ENCODE assay signal across 16 cellular contexts in genomic region chr1:193438312-193438711, GRCh38.
DNase-seq lines count a peak whose midpoint lies in the region; ATAC-seq and TF ChIP-seq lines count a peak whose summit lies in the region.
"Had no signal": no experiment of that assay in that cellular context is flagged by ENCODE, and none has a peak within 500 bp of the region (broad histone marks: within the 10 kb centered on the region; RNA-seq: fewer than 3 reads in every experiment).

No MANE protein-coding gene starts in this region.

- 0% methylated on average over 2 of the region's 2 CpGs for WGBS in mammary epithelial cell (ENCODE audit: low coverage, missing lambda C conversion rate)

- peaks cover 7% of the 10 kb centered on the region for H3K9me3 ChIP-seq in mammary epithelial cell (replicated peaks; ENCODE audit: insufficient read depth, low read length)

- H2AFZ ChIP-seq in mammary epithelial cell (ENCODE audit: low read depth, low read length), result no peak overlapping the region

- DNase-seq in MCF 10A (ENCODE audit: unreplicated experiment), result peak; percentile 14
- DNase-seq in mammary epithelial cell, result no peak
- no peak for DNase-seq in activated gamma-delta T cell (lab: John Stamatoyannopoulos, UW)
- no peak for DNase-seq in pons (ENCODE audit: low spot score)
- no peak for DNase-seq in NOMO-1 treated with dmso at 0.1 percent for 144 hours (lab: John Stamatoyannopoulos, UW; ENCODE audit: unreplicated experiment)
- DNase-seq: heart left ventricle; KBM-7; NCI-H1436; NCI-H526 treated with DMSO at 0.1 percent for 48 hours; RPMI8226; stimulated activated CD4-positive, alpha-beta T cell treated with anti-CD3 and anti-CD28 coated beads, Interleukin-4, amount 100 ng/mL, for 24 hours; stimulated activated naive B cell treated with anti-CD40 and anti-IgM and Interleukin-4, amounts not matched to agents 10 μg/mL and 1 μg/mL and 100 μg/mL, for 72 hours; T1000 had no signal

- POLR2A ChIA-PET in MCF 10A (lab: Yijun Ruan, JAX), result interaction anchor here (1.9 kb wide), 1 partner anchor 21 kb away, joined by 7 read pairs; no protein-coding TSS in a partner anchor

- peaks cover 6% of the 10 kb centered on the region for H3K4me1 Mint-ChIP-seq in MCF 10A (ENCODE audit: insufficient read depth, unreplicated experiment)

- no peak overlapping the region for H3K9ac ChIP-seq in mammary epithelial cell (ENCODE audit: insufficient read depth, low read length)

- in situ Hi-C loops in mammary epithelial cell (cut with MboI; ENCODE audit: low sequenced_read_pairs in 2 of 2), result no loop called here

- H3K36me3 Mint-ChIP-seq in MCF 10A (ENCODE audit: insufficient read depth, unreplicated experiment), result no peaks in the 10 kb centered on the region

- H3K4me1 ChIP-seq in mammary epithelial cell (ENCODE audit: insufficient read depth, low read length), result peaks cover 5% of the 10 kb centered on the region
- H3K4me1 ChIP-seq: heart left ventricle had no signal

- no peak overlapping the region for H3K27ac Mint-ChIP-seq in MCF 10A (ENCODE audit: low read depth, unreplicated experiment)
- H3K27ac Mint-ChIP-seq: stimulated activated naive B cell treated with anti-CD40 and anti-IgM and Interleukin-4, amounts not matched to agents 10 μg/mL and 1 μg/mL and 100 μg/mL, for 72 hours had no signal

- no peak overlapping the region for H3K4me2 ChIP-seq in mammary epithelial cell (ENCODE audit: insufficient read depth, low read depth, low read length)

- ATAC-seq in GM21786 (IDR thresholded peaks at IDR 0.05; ENCODE audit: unreplicated experiment) (peak; percentile 11), HG03432 (IDR thresholded peaks at IDR 0.05; ENCODE audit: unreplicated experiment) (peak; percentile 25), HG02885 (IDR thresholded peaks at IDR 0.05; ENCODE audit: poor library complexity, unreplicated experiment) (no peak)
- ATAC-seq: heart left ventricle had no signal

- H3K27ac ChIP-seq in mammary epithelial cell (ENCODE audit: insufficient read depth, low read depth, low read length), result no peak overlapping the region
- H3K27ac ChIP-seq: heart left ventricle had no signal

- BruUV-seq in MCF 10A (replicated peaks; lab: Mats Ljungman, UMichigan) (no TSS peak), mammary epithelial cell (replicated peaks; lab: Mats Ljungman, UMichigan) (no TSS peak)

- intact Hi-C loops in MCF 10A (cut with micrococcal nuclease), result no loop called here
- intact Hi-C loops in mammary epithelial cell (cut with micrococcal nuclease), result no loop called here

- no peaks in the 10 kb centered on the region for H3K27me3 Mint-ChIP-seq in MCF 10A (ENCODE audit: insufficient read depth, unreplicated experiment)
- H3K27me3 Mint-ChIP-seq: stimulated activated naive B cell treated with anti-CD40 and anti-IgM and Interleukin-4, amounts not matched to agents 10 μg/mL and 1 μg/mL and 100 μg/mL, for 72 hours had no signal

- H4K20me1 ChIP-seq in mammary epithelial cell (ENCODE audit: insufficient read depth, low read length), result no peaks in the 10 kb centered on the region

- H3K27me3 ChIP-seq in mammary epithelial cell (ENCODE audit: insufficient read depth, low read length), result peaks cover 28% of the 10 kb centered on the region
- H3K27me3 ChIP-seq: heart left ventricle had no signal

- CTCF ChIA-PET in MCF 10A (lab: Yijun Ruan, JAX) (interaction anchor here (0.6 to 0.9 kb wide), 2 partner anchors 20 to 1699 kb away, joined by 3 to 4 read pairs; no protein-coding TSS in a partner anchor), mammary epithelial cell (lab: Charles Lee; ENCODE audit: low non-redundant PET) (no interaction called here)

- no peaks in the 10 kb centered on the region for H3K79me2 ChIP-seq in mammary epithelial cell (ENCODE audit: insufficient read depth, low read length)

- H3K36me3 ChIP-seq in mammary epithelial cell (ENCODE audit: insufficient read depth, low read length), result no peaks in the 10 kb centered on the region
- H3K36me3 ChIP-seq: heart left ventricle had no signal

- H3K4me3 Mint-ChIP-seq in MCF 10A (ENCODE audit: unreplicated experiment), result no peak overlapping the region
- H3K4me3 Mint-ChIP-seq: stimulated activated naive B cell treated with anti-CD40 and anti-IgM and Interleukin-4, amounts not matched to agents 10 μg/mL and 1 μg/mL and 100 μg/mL, for 72 hours had no signal

- peaks cover 14% of the 10 kb centered on the region for H3K9me3 Mint-ChIP-seq in MCF 10A (ENCODE audit: unreplicated experiment)

- TF ChIP-seq CTCF in MCF 10A (IDR thresholded peaks at IDR 0.05; ENCODE audit: unreplicated experiment) (no peak), mammary epithelial cell (conservative IDR thresholded peaks at IDR 0.05 in 1 of 2, IDR thresholded peaks at IDR 0.05 in 1 of 2; ENCODE audit: extremely low read depth in 1 of 2, insufficient read depth in 1 of 2, low read depth in 1 of 2, low read length in 2 of 2) (no peak)

- dilution Hi-C loops in mammary epithelial cell (cut with HindIII; ENCODE audit: low sequenced_read_pairs), result no loop called here

- H3K4me3 ChIP-seq in mammary epithelial cell (replicated peaks in 1 of 3; ENCODE audit: insufficient read depth in 1 of 3, low read depth in 2 of 3, low read length in 3 of 3), result no peak overlapping the region
- H3K4me3 ChIP-seq: heart left ventricle had no signal
